ENCODE assay signal across 19 cellular contexts in the genomic region with DNA sequence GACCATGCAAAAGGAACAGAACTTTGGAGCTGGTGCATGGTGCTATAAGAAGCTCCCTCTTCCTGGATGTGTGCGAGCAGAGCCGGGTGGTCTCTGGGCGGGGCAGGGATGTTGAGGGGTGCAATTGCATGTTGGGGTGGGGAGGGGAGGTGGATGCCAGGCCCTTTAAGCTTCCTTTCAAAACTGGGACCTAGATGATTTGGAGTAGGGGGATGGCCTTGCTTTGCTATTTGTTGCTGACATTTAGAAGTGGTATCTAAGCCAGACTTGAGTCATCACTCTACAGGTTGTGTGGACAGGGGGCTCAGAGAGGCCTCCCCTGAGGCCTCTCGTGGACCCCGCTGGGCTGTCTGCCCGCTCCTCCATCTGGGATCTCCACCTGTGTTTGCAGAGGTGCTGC. TPM values are rescaled to one million over a fixed set of nuclear protein-coding genes. Genes with fewer than 3 reads are reported as not detected.
A peak's percentile ranks its signal among the peaks of the same experiment; 100 is the strongest.
DNase-seq lines count a peak whose midpoint lies in the region; ATAC-seq and TF ChIP-seq lines count a peak whose summit lies in the region.
"Had no signal": no experiment of that assay in that cellular context is flagged by ENCODE, and none has a peak within 500 bp of the region (broad histone marks: within the 10 kb centered on the region; RNA-seq: fewer than 3 reads in every experiment).

No MANE protein-coding gene starts in this region.

- H2AFZ ChIP-seq in GM23338, result no peak overlapping the region
- H2AFZ ChIP-seq in osteoblast (ENCODE audit: low read length), result no peak overlapping the region

- no peaks in the 10 kb centered on the region; the same call in none of the 2 replicates for H4K20me1 ChIP-seq in GM23338 (replicated peaks; ENCODE audit: insufficient read depth)
- H4K20me1 ChIP-seq in osteoblast (ENCODE audit: insufficient read depth, low read length), result no peaks in the 10 kb centered on the region

- DNase-seq in GM23338 (ENCODE audit: low spot score) (no peak), osteoblast (ENCODE audit: insufficient read length, low spot score, missing footprints) (peak; percentile 71), upper lobe of right lung (no peak)
- no peak for DNase-seq in stimulated activated CD4-positive, alpha-beta T cell treated with anti-CD3 and anti-CD28 coated beads, Interleukin-12 subunit alpha, Interleukin-12 subunit beta, amount 100 ng/mL, for 4 hours
- DNase-seq in effector CD8-positive, alpha-beta T cell (lab: John Stamatoyannopoulos, UW), result no peak
- DNase-seq: 8988T; C1 segment of cervical spinal cord; CD8-positive, alpha-beta T cell; DND-41; HCEC 1CT; Karpas-422; MV-4-11; NCI-H1105 treated with DMSO at 0.1 percent for 48 hours; NCI-H2029 treated with DMSO at 0.1 percent for 48 hours; NCI-H526; OCI-M1 had no signal

- H3K4me1 ChIP-seq in GM23338 (ENCODE audit: insufficient read depth), result no peaks in the 10 kb centered on the region
- peaks cover 9 to 10% of the 10 kb centered on the region in 2 donors for H3K4me1 ChIP-seq in esophagus (ENCODE audit: control insufficient read depth in 2 of 2, insufficient read depth in 2 of 2, low read length in 1 of 2)
- H3K4me1 ChIP-seq in osteoblast (ENCODE audit: insufficient read depth, low read length), result no peaks in the 10 kb centered on the region
- peaks cover 4% of the 10 kb centered on the region for H3K4me1 ChIP-seq in upper lobe of right lung

- H3K36me3 ChIP-seq in GM23338 (ENCODE audit: insufficient read depth) (no peaks in the 10 kb centered on the region; the same call in 1 of the 2 replicates), esophagus (ENCODE audit: control insufficient read depth in 2 of 2, insufficient read depth in 2 of 2, low read length in 1 of 2) (peaks cover 0 to 2% of the 10 kb centered on the region in 2 donors), osteoblast (ENCODE audit: insufficient read depth, low read length) (no peaks in the 10 kb centered on the region), upper lobe of right lung (no peaks in the 10 kb centered on the region)

- H3F3A ChIP-seq in GM23338 (replicated peaks; ENCODE audit: low read depth), result no peaks in the 10 kb centered on the region

- no peaks in the 10 kb centered on the region; the same call in 2 of the 3 replicates for H3K4me1 Mint-ChIP-seq in GM23338

- peaks cover 54% of the 10 kb centered on the region for H3K36me3 Mint-ChIP-seq in GM23338 (ENCODE audit: low read depth)
- H3K36me3 Mint-ChIP-seq: CD8-positive, alpha-beta T cell had no signal

- no peaks in the 10 kb centered on the region for H3K27me3 ChIP-seq in GM23338 (ENCODE audit: insufficient read depth)
- H3K27me3 ChIP-seq in esophagus (ENCODE audit: control insufficient read depth in 1 of 2, insufficient read depth in 2 of 2, low read length in 2 of 2), result no peaks in the 10 kb centered on the region
- no peaks in the 10 kb centered on the region for H3K27me3 ChIP-seq in osteoblast (ENCODE audit: insufficient read depth, low read length)
- no peaks in the 10 kb centered on the region for H3K27me3 ChIP-seq in upper lobe of right lung

- no peak overlapping the region for H3K4me2 ChIP-seq in GM23338
- H3K4me2 ChIP-seq in osteoblast (ENCODE audit: insufficient read depth, low read length), result no peak overlapping the region

- no peak overlapping the region for H3K4me3 Mint-ChIP-seq in GM23338
- H3K4me3 Mint-ChIP-seq: CD8-positive, alpha-beta T cell had no signal

- H3K79me2 ChIP-seq in GM23338 (replicated peaks; ENCODE audit: insufficient read depth) (no peaks in the 10 kb centered on the region), osteoblast (ENCODE audit: insufficient read depth, low read length) (no peaks in the 10 kb centered on the region)

- H3K27ac Mint-ChIP-seq in GM23338, result 0 out of 2 replicates have a peak overlapping the region, but pooled peaks have one; percentile 30
- H3K27ac Mint-ChIP-seq: CD8-positive, alpha-beta T cell had no signal

- intact Hi-C loops in upper lobe of right lung (cut with DNase I), result no loop called here

- H3K9me3 Mint-ChIP-seq in GM23338, result no peaks in the 10 kb centered on the region
- H3K9me3 Mint-ChIP-seq: CD8-positive, alpha-beta T cell had no signal

- H3K4me3 ChIP-seq in GM23338 (no peak overlapping the region), esophagus (ENCODE audit: low read depth in 1 of 2, low read length in 2 of 2) (no peak overlapping the region), osteoblast (ENCODE audit: insufficient read depth, low read length) (no peak overlapping the region), upper lobe of right lung (no peak overlapping the region)

- 77 to 81% methylated on average over 6 of the region's 6 CpGs for WGBS in esophagus, 2 donors

- ATAC-seq in GM23338 (no peak), upper lobe of right lung (no peak), HG02610 (IDR thresholded peaks at IDR 0.05; ENCODE audit: unreplicated experiment) (no peak)
- ATAC-seq: CD8-positive, alpha-beta T cell; Right ventricle myocardium inferior had no signal

- H3K9me3 ChIP-seq in esophagus (ENCODE audit: control insufficient read depth in 2 of 2, insufficient read depth in 1 of 2, low read depth in 1 of 2, low read length in 1 of 2) (no peaks in the 10 kb centered on the region), osteoblast (ENCODE audit: low read depth, low read length) (no peaks in the 10 kb centered on the region), upper lobe of right lung (no peaks in the 10 kb centered on the region)

- H3K27ac ChIP-seq in GM23338 (ENCODE audit: low read depth) (no peak overlapping the region), esophagus (ENCODE audit: low read depth in 2 of 2, low read length in 1 of 2) (peak overlapping the region; percentile 62 to 63), osteoblast (ENCODE audit: low read depth, low read length) (no peak overlapping the region), upper lobe of right lung (peak overlapping the region; percentile 24)

- TF ChIP-seq CTCF in GM23338 (conservative IDR thresholded peaks at IDR 0.05; ENCODE audit: low read depth in 2 of 2), result no peak
- no peak for TF ChIP-seq CTCF in osteoblast (IDR thresholded peaks at IDR 0.05; ENCODE audit: extremely low read depth, low read depth, low read length)
- no peak for TF ChIP-seq CTCF in upper lobe of right lung (IDR thresholded peaks at IDR 0.05)

- H3K27me3 Mint-ChIP-seq in GM23338 (ENCODE audit: insufficient read depth, low read depth, poor library complexity), result no peaks in the 10 kb centered on the region

- H3K9me2 ChIP-seq in GM23338 (ENCODE audit: insufficient read depth), result no peaks in the 10 kb centered on the region

TF ChIP-seq in GM23338, 12 proteins besides CTCF, POLR2A, EP300 and RAD21 (continues in another document):
- TF ChIP-seq EZH2phosphoT487 (IDR thresholded peaks at IDR 0.05; ENCODE audit: unreplicated experiment) (no peak), ETS1 (IDR thresholded peaks at IDR 0.05) (no peak), NANOG (IDR thresholded peaks at IDR 0.05; ENCODE audit: borderline replicate concordance) (no peak), ZNF331 (CRISPR knock-in tag; IDR thresholded peaks at IDR 0.05; ENCODE audit: low read depth) (no peak), EZH2 (IDR thresholded peaks at IDR 0.05; ENCODE audit: low read depth, unreplicated experiment) (no peak), REST (IDR thresholded peaks at IDR 0.05; ENCODE audit: unreplicated experiment) (no peak), STAT1 (IDR thresholded peaks at IDR 0.05; ENCODE audit: unreplicated experiment) (no peak)

RNA-seq across cellular contexts. Expression of gene FBLN1, which starts 24.8 kb away (rescaled TPM):
- 134 and 137 TPM in 2 replicates for total RNA-seq in GM23338 (2014; rRNA removed; shearing (Covaris generic))
- polyA plus RNA-seq in GM23338 (2016; fragmentation: Nextera tagmentation; extraction: Ambion mirVana) (88.4 and 90.1 TPM in 2 replicates), esophagus (10 to 100 TPM; 18.8 to 50.3 TPM)
- total RNA-seq in osteoblast (88.3 and 122 TPM in 2 replicates), upper lobe of right lung (272 TPM)
- total RNA-seq: CD8-positive, alpha-beta T cell had no signal

Comparison
In these comparisons a context has a peak if more than half of its experiments do, and no peak if none do; other contexts are left out.
1. H3K27ac ChIP-seq: peak in esophagus (2 of 2) and upper lobe of right lung (single experiment); none in GM23338 (single experiment) and osteoblast (single experiment).